8 cellular contexts compared by ENCODE assay signal in the genomic region with DNA sequence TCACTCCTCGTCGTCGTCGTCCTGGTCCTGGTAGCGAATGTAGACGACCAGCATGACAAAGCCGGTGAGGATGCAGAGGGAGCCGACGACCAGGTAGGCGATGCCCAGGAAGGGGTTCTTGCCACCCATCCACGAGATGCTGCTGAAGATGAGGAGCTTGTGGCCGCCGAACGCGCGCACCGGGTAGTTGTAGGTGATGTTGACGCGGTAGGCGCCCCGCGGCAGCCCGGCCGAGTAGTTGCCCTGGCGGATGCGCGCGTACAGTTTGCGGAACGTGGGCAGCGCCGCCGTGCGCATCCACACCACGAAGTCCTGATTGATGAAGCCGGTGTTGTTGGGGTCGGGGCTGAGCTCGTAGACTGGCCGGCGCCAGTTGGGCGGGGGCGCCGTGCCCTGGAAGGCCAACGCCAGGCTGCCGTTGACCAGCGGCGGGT. TPM values are rescaled to one million over a fixed set of nuclear protein-coding genes. Genes with fewer than 3 reads are reported as not detected.
DNase-seq lines count a peak whose midpoint lies in the region; ATAC-seq and TF ChIP-seq lines count a peak whose summit lies in the region.

No MANE protein-coding gene starts in this region.

- H3K36me3 ChIP-seq in effector memory CD4-positive, alpha-beta T cell (ENCODE audit: control insufficient read depth, insufficient read depth, low read length), result no peaks in the 10 kb centered on the region
- no peaks in the 10 kb centered on the region for H3K36me3 ChIP-seq in upper lobe of right lung

- intact Hi-C loops in CD14-positive monocyte (cut with micrococcal nuclease) (no loop called here), upper lobe of right lung (cut with DNase I) (no loop called here)

- peaks cover 0 to 12% (median 0%) of the 10 kb centered on the region in 7 donors for H3K9me3 Mint-ChIP-seq in CD14-positive monocyte
- no peaks in the 10 kb centered on the region for H3K9me3 Mint-ChIP-seq in natural killer cell treated with Interleukin-12 subunit alpha and Interleukin-12 subunit beta and Interleukin-15 and Interleukin-18, amount 100 ng/mL, for 72 hours

- TF ChIP-seq CTCF in CD14-positive monocyte (IDR thresholded peaks at IDR 0.05), result no peak
- no peak for TF ChIP-seq CTCF in upper lobe of right lung (IDR thresholded peaks at IDR 0.05)

- peaks cover 9% of the 10 kb centered on the region for H3K4me1 ChIP-seq in effector memory CD4-positive, alpha-beta T cell (ENCODE audit: control insufficient read depth, insufficient read depth, low read length, poor library complexity, severe bottlenecking)
- no peaks in the 10 kb centered on the region for H3K4me1 ChIP-seq in upper lobe of right lung

- peak; percentile 65 to 66 for ATAC-seq in natural killer cell treated with Interleukin-12 subunit alpha and Interleukin-12 subunit beta and Interleukin-15 and Interleukin-18, amount 100 ng/mL, for 72 hours
- ATAC-seq in upper lobe of right lung, result no peak
- ATAC-seq in HG03521 (IDR thresholded peaks at IDR 0.05; ENCODE audit: unreplicated experiment), result no peak

- peak overlapping the region; percentile 83 for H3K4me3 ChIP-seq in effector memory CD4-positive, alpha-beta T cell (ENCODE audit: insufficient read depth, low read depth, low read length, poor library complexity, severe bottlenecking)
- H3K4me3 ChIP-seq in upper lobe of right lung, result peak overlapping the region; percentile 66

- H3K4me3 Mint-ChIP-seq in CD14-positive monocyte, result peak overlapping the region; percentile 73 to 90
- peak overlapping the region; percentile 92 for H3K4me3 Mint-ChIP-seq in natural killer cell treated with Interleukin-12 subunit alpha and Interleukin-12 subunit beta and Interleukin-15 and Interleukin-18, amount 100 ng/mL, for 72 hours

- peaks cover 19% of the 10 kb centered on the region for H3K4me1 Mint-ChIP-seq in CD14-positive monocyte
- peaks cover 21 to 29% of the 10 kb centered on the region in 2 donors for H3K4me1 Mint-ChIP-seq in natural killer cell treated with Interleukin-12 subunit alpha and Interleukin-12 subunit beta and Interleukin-15 and Interleukin-18, amount 100 ng/mL, for 72 hours (ENCODE audit: low read depth in 2 of 2)

- H3K27ac Mint-ChIP-seq in CD14-positive monocyte, result no peak overlapping the region
- peak overlapping the region; percentile 84 to 86 for H3K27ac Mint-ChIP-seq in natural killer cell treated with Interleukin-12 subunit alpha and Interleukin-12 subunit beta and Interleukin-15 and Interleukin-18, amount 100 ng/mL, for 72 hours

- no peak for DNase-seq in CD14-positive monocyte (ENCODE audit: low spot score)
- peak in 4 of 5 experiments; percentile 11 to 69 (median 26) for DNase-seq in T-helper 2 cell
- peak in 1 of 3 donors; percentile 10 for DNase-seq in effector memory CD4-positive, alpha-beta T cell
- DNase-seq in natural killer cell treated with Interleukin-12 subunit alpha and Interleukin-12 subunit beta and Interleukin-15 and Interleukin-18, amount 100 ng/mL, for 72 hours (ENCODE audit: low spot score), result no peak
- peak; percentile 71 for DNase-seq in upper lobe of right lung
- DNase-seq in retina, result no peak
- no peak for DNase-seq in kidney tubule cell (ENCODE audit: low spot score)

- H3K36me3 Mint-ChIP-seq in CD14-positive monocyte, result no peaks in the 10 kb centered on the region
- H3K36me3 Mint-ChIP-seq in natural killer cell treated with Interleukin-12 subunit alpha and Interleukin-12 subunit beta and Interleukin-15 and Interleukin-18, amount 100 ng/mL, for 72 hours, result no peaks in the 10 kb centered on the region

- peaks cover 56 to 74% (median 57%) of the 10 kb centered on the region in 3 donors for H3K27me3 Mint-ChIP-seq in CD14-positive monocyte (ENCODE audit: low read depth in 3 of 3)
- H3K27me3 Mint-ChIP-seq in natural killer cell treated with Interleukin-12 subunit alpha and Interleukin-12 subunit beta and Interleukin-15 and Interleukin-18, amount 100 ng/mL, for 72 hours, result peaks cover 10 to 14% of the 10 kb centered on the region in 2 donors

- H3K27ac ChIP-seq in effector memory CD4-positive, alpha-beta T cell (ENCODE audit: insufficient read depth, low read length, poor library complexity, severe bottlenecking), result peak overlapping the region; percentile 66
- peak overlapping the region; percentile 97 for H3K27ac ChIP-seq in upper lobe of right lung

- H3K9me3 ChIP-seq in effector memory CD4-positive, alpha-beta T cell (ENCODE audit: control insufficient read depth, low read length), result no peaks in the 10 kb centered on the region
- H3K9me3 ChIP-seq in upper lobe of right lung, result no peaks in the 10 kb centered on the region

- no peaks in the 10 kb centered on the region for H3K27me3 ChIP-seq in effector memory CD4-positive, alpha-beta T cell (replicated peaks; ENCODE audit: control insufficient read depth, insufficient read depth, low read length, poor library complexity, severe bottlenecking)
- no peaks in the 10 kb centered on the region for H3K27me3 ChIP-seq in upper lobe of right lung

RNA-seq across cellular contexts. Expression of a gene that starts 1.0 kb away (rescaled TPM):
- polyA plus RNA-seq in CD14-positive monocyte, result not detected
- 1 to 10 TPM in 1 of 2 donors, under 1 TPM in 1; 0.81 to 1.2 TPM for total RNA-seq in natural killer cell treated with Interleukin-12 subunit alpha and Interleukin-12 subunit beta and Interleukin-15 and Interleukin-18, amount 100 ng/mL, for 72 hours
- total RNA-seq in upper lobe of right lung, result 22.5 TPM

RNA-seq across cellular contexts. Expression of a gene that starts 41.3 kb away (rescaled TPM):
- polyA plus RNA-seq in CD14-positive monocyte, result 1 to 10 TPM; 3.6 to 5.4 TPM
- 100 to 1,000 TPM; 182 to 216 TPM for total RNA-seq in natural killer cell treated with Interleukin-12 subunit alpha and Interleukin-12 subunit beta and Interleukin-15 and Interleukin-18, amount 100 ng/mL, for 72 hours
- total RNA-seq in upper lobe of right lung, result 74.4 TPM

Comparison
In these comparisons a context has a peak if more than half of its experiments do, and no peak if none do; other contexts are left out.
1. DNase-seq: peak in T-helper 2 cell (4 of 5) and upper lobe of right lung (single experiment); none in CD14-positive monocyte (single experiment), natural killer cell treated with Interleukin-12 subunit alpha and Interleukin-12 subunit beta and Interleukin-15 and Interleukin-18, amount 100 ng/mL, for 72 hours (single experiment), retina (single experiment) and kidney tubule cell (single experiment).
2. H3K27ac Mint-ChIP-seq: peak in natural killer cell treated with Interleukin-12 subunit alpha and Interleukin-12 subunit beta and Interleukin-15 and Interleukin-18, amount 100 ng/mL, for 72 hours (2 of 2); none in CD14-positive monocyte (0 of 7).
3. ATAC-seq: peak in natural killer cell treated with Interleukin-12 subunit alpha and Interleukin-12 subunit beta and Interleukin-15 and Interleukin-18, amount 100 ng/mL, for 72 hours (2 of 2); none in upper lobe of right lung (single experiment) and HG03521 (single experiment).
4. RNA of a gene that starts 1.0 kb away (total RNA-seq): 22.5 TPM in upper lobe of right lung (single experiment); 0.81 to 1.2 TPM in natural killer cell treated with Interleukin-12 subunit alpha and Interleukin-12 subunit beta and Interleukin-15 and Interleukin-18, amount 100 ng/mL, for 72 hours; every median in the first group is over 10 times any median in the second.